ENCODE assay signal across 30 cellular contexts in genomic region chr5:89951876-89952275, GRCh38.
"Had no signal": no experiment of that assay in that cellular context is flagged by ENCODE, and none has a peak within 500 bp of the region (broad histone marks: within the 10 kb centered on the region; RNA-seq: fewer than 3 reads in every experiment).

No MANE protein-coding gene starts in this region.

- H3K27me3 ChIP-seq: adrenal gland, ascending aorta, body of pancreas, brain microvascular endothelial cell, breast epithelium, cardiac muscle cell had no signal

- H3K4me1 ChIP-seq: adrenal gland, body of pancreas, breast epithelium had no signal

- H3K9me3 ChIP-seq: adrenal gland, ascending aorta, body of pancreas, breast epithelium had no signal

- DNase-seq: activated effector memory CD4-positive, alpha-beta T cell treated with anti-CD3 and anti-CD28 coated beads, Interleukin-2, amount 50 U/mL, for 16 hours; activated effector memory CD4-positive, alpha-beta T cell treated with Interleukin-2 at 50 U/mL for 16 hours; activated gamma-delta T cell; activated gamma-delta T cell treated with Interleukin-2 at 50 U/mL for 16 hours; activated naive CD4-positive, alpha-beta T cell; activated naive CD4-positive, alpha-beta T cell treated with anti-CD3 and anti-CD28 coated beads for 36 hours; activated naive CD4-positive, alpha-beta T cell treated with anti-CD3 and anti-CD28 coated beads, Interleukin-2, amount 10 ng/mL, durations not matched to agents 7 days and 5 days; activated naive CD4-positive, alpha-beta T cell treated with anti-CD3 and anti-CD28 coated beads, Interleukin-2, amount 50 U/mL, for 16 hours; activated naive CD4-positive, alpha-beta T cell treated with Interleukin-2 at 50 U/mL for 16 hours; activated naive CD8-positive, alpha-beta T cell treated with anti-CD3 and anti-CD28 coated beads for 36 hours; activated naive CD8-positive, alpha-beta T cell treated with anti-CD3 and anti-CD28 coated beads, Interleukin-2, amount 10 ng/mL, durations not matched to agents 7 days and 5 days; activated naive CD8-positive, alpha-beta T cell treated with anti-CD3 and anti-CD28 coated beads, Interleukin-2, amount 50 U/mL, for 24 hours; activated T-cell treated with anti-CD3 and anti-CD28 coated beads, Interleukin-2, amount 50 U/mL, for 1 hour; activated T-cell treated with anti-CD3 and anti-CD28 coated beads, Interleukin-2, amount 50 U/mL, for 24 hours; activated T-cell treated with anti-CD3 and anti-CD28 coated beads, Interleukin-2, amount 50 U/mL, for 4 hours; activated T-cell treated with anti-CD3 and anti-CD28 coated beads, Interleukin-2, amount 50 U/mL, for 48 hours; activated T-cell treated with anti-CD3 and anti-CD28 coated beads, Interleukin-2, amount 50 U/mL, for 72 hours; adrenal gland; amniotic stem cell; amygdala; anterior cingulate cortex; aorta; body of pancreas; brain microvascular endothelial cell; caudate nucleus; central memory CD4-positive, alpha-beta T cell; cerebellar nuclear complex had no signal

- H3K36me3 ChIP-seq: adrenal gland, ascending aorta, brain microvascular endothelial cell, breast epithelium, cardiac muscle cell had no signal

- H3K27ac ChIP-seq: adrenal gland, ascending aorta, body of pancreas, brain microvascular endothelial cell, breast epithelium, cardiac muscle cell had no signal

- H3K4me3 ChIP-seq: adrenal gland, ascending aorta, body of pancreas, breast epithelium, cardiac muscle cell had no signal
